Comparison of ENCODE assay signal across 23 cellular contexts in the genomic region with DNA sequence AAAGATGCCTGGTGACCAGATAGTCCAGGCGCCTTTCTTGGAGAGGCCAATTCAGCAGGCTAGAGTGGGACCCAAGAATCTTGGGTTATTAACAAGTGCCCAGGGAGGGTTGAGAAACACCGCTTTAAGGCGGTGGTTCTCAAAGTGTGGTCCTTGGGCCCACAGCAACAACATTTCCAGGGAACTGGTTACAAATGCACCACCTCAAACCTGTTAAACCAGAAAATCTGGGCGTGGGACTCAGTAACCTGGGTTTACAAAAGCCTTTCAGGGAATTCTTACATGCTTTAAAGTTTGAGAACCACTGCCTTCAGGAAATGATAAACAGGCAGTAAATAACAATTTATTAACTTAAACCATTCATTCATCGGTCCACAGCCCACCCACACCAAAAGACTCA.
DNase-seq lines count a peak whose midpoint lies in the region; ATAC-seq, FAIRE-seq and TF ChIP-seq lines count a peak whose summit lies in the region.
"Had no signal": no experiment of that assay in that cellular context is flagged by ENCODE, and none has a peak within 500 bp of the region (broad histone marks: within the 10 kb centered on the region; RNA-seq: fewer than 3 reads in every experiment).

No MANE protein-coding gene starts in this region.

- H3K4me2 ChIP-seq in HCT116 (ENCODE audit: low read length): no peak overlapping the region
- H3K4me2 ChIP-seq: KMS-11 had no signal

- POLR2A ChIA-PET in HCT116 (lab: Charles Lee): no interaction called here

- BruUV-seq in HCT116 (replicated peaks; lab: Mats Ljungman, UMichigan): no TSS peak

- TF ChIP-seq CTCF in C4-2B (conservative IDR thresholded peaks at IDR 0.05) (no peak), HCT116 (IDR thresholded peaks at IDR 0.05 in 2 of 3, conservative IDR thresholded peaks at IDR 0.05 in 1 of 3; ENCODE audit: borderline replicate concordance in 1 of 3, insufficient read depth in 1 of 3, low read depth in 2 of 3, low read length in 2 of 3) (no peak), prostate gland (IDR thresholded peaks at IDR 0.05) (no peak)

- no peaks in the 10 kb centered on the region for H4K20me1 ChIP-seq in HCT116 (ENCODE audit: insufficient read depth)

- no peaks in the 10 kb centered on the region for H3K9me2 ChIP-seq in HCT116 (ENCODE audit: insufficient read depth)

- H3K9ac ChIP-seq in HCT116 (ENCODE audit: low read length): no peak overlapping the region
- H3K9ac ChIP-seq: KMS-11 had no signal

- H3K36me3 Mint-ChIP-seq in activated T-cell treated with anti-CD3 and anti-CD28 coated beads, Interleukin-2, amount 50 U/mL, for 24 hours (ENCODE audit: low read depth): no peaks in the 10 kb centered on the region
- H3K36me3 Mint-ChIP-seq: activated naive CD4-positive, alpha-beta T cell treated with anti-CD3 and anti-CD28 coated beads, Interleukin-2, amount 50 U/mL, for 72 hours; naive thymus-derived CD4-positive, alpha-beta T cell; WTC11 had no signal

- H3K9me3 ChIP-seq in HCT116 (ENCODE audit: control insufficient read depth in 1 of 2, insufficient read depth in 1 of 2, low read depth in 1 of 2, low read length in 2 of 2) (no peaks in the 10 kb centered on the region), prostate gland (no peaks in the 10 kb centered on the region)

- WGBS in prostate gland: 72% methylated on average over 5 of the region's 5 CpGs

- H3K4me3 ChIP-seq in HCT116 (replicated peaks in 1 of 2; ENCODE audit: low read depth in 1 of 2, low read length in 2 of 2) (no peak overlapping the region), prostate gland (no peak overlapping the region)
- H3K4me3 ChIP-seq: skin epidermis had no signal

- intact Hi-C loops in HCT116 (cut with micrococcal nuclease): no loop called here
- intact Hi-C loops in prostate gland (cut with DNase I): no loop called here

- no peak overlapping the region for H2AFZ ChIP-seq in HCT116 (ENCODE audit: low read depth, low read length, poor library complexity, severe bottlenecking)

- H3K27me3 Mint-ChIP-seq in activated T-cell treated with anti-CD3 and anti-CD28 coated beads, Interleukin-2, amount 50 U/mL, for 24 hours: peaks cover 14% of the 10 kb centered on the region

- H3K4me3 Mint-ChIP-seq in activated T-cell treated with anti-CD3 and anti-CD28 coated beads, Interleukin-2, amount 50 U/mL, for 24 hours: no peak overlapping the region
- H3K4me3 Mint-ChIP-seq: activated T-helper 17 cell treated with anti-CD3 and anti-CD28 coated beads, Interleukin-2, amount 50 U/mL, for 72 hours; CD4-positive, alpha-beta T cell; naive thymus-derived CD4-positive, alpha-beta T cell; WTC11 had no signal

- FAIRE-seq in GM12891 (lab: Jason Lieb, UNC): no peak

- H3K9me3 Mint-ChIP-seq in activated T-cell treated with anti-CD3 and anti-CD28 coated beads, Interleukin-2, amount 50 U/mL, for 24 hours: no peaks in the 10 kb centered on the region
- H3K9me3 Mint-ChIP-seq: activated naive CD4-positive, alpha-beta T cell treated with anti-CD3 and anti-CD28 coated beads, Interleukin-2, amount 50 U/mL, for 72 hours; activated T-helper 17 cell treated with anti-CD3 and anti-CD28 coated beads, Interleukin-2, amount 50 U/mL, for 72 hours; CD4-positive, alpha-beta T cell; WTC11 had no signal

- H3K36me3 ChIP-seq in HCT116 (ENCODE audit: control insufficient read depth in 1 of 2, insufficient read depth in 2 of 2, low read length in 2 of 2) (no peaks in the 10 kb centered on the region), prostate gland (no peaks in the 10 kb centered on the region)

- CTCF ChIA-PET in HCT116 (lab: Charles Lee): no interaction called here

- DNase-seq in HCT116 (ENCODE audit: low read depth, low spot score): no peak
- DNase-seq in epithelial cell of prostate (ENCODE audit: low read depth, low spot score): peak; percentile 14
- DNase-seq in prostate gland (ENCODE audit: low spot score): peak; percentile 40
- no peak for DNase-seq in GM12891 (ENCODE audit: insufficient read length, low spot score)
- no peak for DNase-seq in activated T-cell treated with anti-CD3 and anti-CD28 coated beads, Interleukin-2, amount 50 U/mL, for 24 hours
- DNase-seq: activated CD4-positive, alpha-beta T cell treated with anti-CD3 and anti-CD28 coated beads, Interleukin-2, amount 50 U/mL, for 4 hours; anterior cingulate cortex; CD4-positive, alpha-beta T cell; central memory CD4-positive, alpha-beta T cell; DMS 273 treated with DMSO at 0.1 percent for 48 hours; H7; naive thymus-derived CD4-positive, alpha-beta T cell; NCI-H2171 treated with DMSO at 0.1 percent for 48 hours; NCI-H526 treated with DMSO at 0.1 percent for 48 hours; occipital lobe; T-helper 9 cell had no signal

- ATAC-seq in HCT116: no peak
- no peak for ATAC-seq in HG03159 (IDR thresholded peaks at IDR 0.05; ENCODE audit: unreplicated experiment)
- ATAC-seq: activated naive CD4-positive, alpha-beta T cell treated with anti-CD3 and anti-CD28 coated beads, Interleukin-2, amount 50 U/mL, for 72 hours; activated T-helper 17 cell treated with anti-CD3 and anti-CD28 coated beads, Interleukin-2, amount 50 U/mL, for 72 hours; naive thymus-derived CD4-positive, alpha-beta T cell; WTC11 had no signal

- RAD21 ChIA-PET in HCT116 (lab: Charles Lee; ENCODE audit: low non-redundant PET in 1 of 2, low total read pairs in 2 of 2, uncharacterized antibody in 2 of 2, unreplicated experiment in 2 of 2): no interaction called here

- H3K4me1 ChIP-seq in HCT116 (ENCODE audit: control insufficient read depth in 1 of 2, insufficient read depth in 2 of 2, low read length in 2 of 2) (peaks cover 6 to 10% of the 10 kb centered on the region in 2 experiments; a peak in 2 of 4 replicates), prostate gland (replicated peaks) (no peaks in the 10 kb centered on the region)

- no peak overlapping the region for H3K27ac Mint-ChIP-seq in activated T-cell treated with anti-CD3 and anti-CD28 coated beads, Interleukin-2, amount 50 U/mL, for 24 hours
- H3K27ac Mint-ChIP-seq: activated T-helper 17 cell treated with anti-CD3 and anti-CD28 coated beads, Interleukin-2, amount 50 U/mL, for 72 hours; CD4-positive, alpha-beta T cell; naive thymus-derived CD4-positive, alpha-beta T cell; WTC11 had no signal

- no peaks in the 10 kb centered on the region; the same call in 1 of the 2 replicates for H3K27me3 ChIP-seq in HCT116 (ENCODE audit: insufficient read depth, low read length)
- H3K27me3 ChIP-seq in prostate gland (replicated peaks; ENCODE audit: insufficient read depth): no peaks in the 10 kb centered on the region

- no peak for TF ChIP-seq RAD21 in HCT116 (IDR thresholded peaks at IDR 0.05; ENCODE audit: low read depth)

- no peaks in the 10 kb centered on the region for H3K4me1 Mint-ChIP-seq in activated T-cell treated with anti-CD3 and anti-CD28 coated beads, Interleukin-2, amount 50 U/mL, for 24 hours (ENCODE audit: low read depth)
- H3K4me1 Mint-ChIP-seq: activated T-helper 17 cell treated with anti-CD3 and anti-CD28 coated beads, Interleukin-2, amount 50 U/mL, for 72 hours had no signal

- H3K27ac ChIP-seq in C4-2B (0 out of 2 replicates have a peak overlapping the region, but pooled peaks have one; percentile 20), HCT116 (ENCODE audit: low read depth, low read length) (no peak overlapping the region), epithelial cell of prostate (peak overlapping the region; percentile 11), prostate gland (no peak overlapping the region)
- H3K27ac ChIP-seq: KMS-11 had no signal

- TF ChIP-seq POLR2A in HCT116 (IDR thresholded peaks at IDR 0.05; ENCODE audit: borderline replicate concordance, extremely low read depth, insufficient read depth, insufficient read length) (no peak), prostate gland (IDR thresholded peaks at IDR 0.05) (no peak), GM12891 (IDR thresholded peaks at IDR 0.05; ENCODE audit: low read depth, low read length) (no peak)

- no peaks in the 10 kb centered on the region for H3K79me2 ChIP-seq in HCT116 (ENCODE audit: insufficient read depth, low read length)

TF ChIP-seq in HCT116, 20 proteins besides CTCF, POLR2A, EP300 and RAD21:
- 0 out of 2 replicates have a peak, but pooled peaks have one; percentile 34 for TF ChIP-seq SP1 (IDR thresholded peaks at IDR 0.05; ENCODE audit: low read depth)
- TF ChIP-seq ATF3 (IDR thresholded peaks at IDR 0.05): no peak
- 0 out of 2 replicates have a peak, but pooled peaks have one; percentile 12 for TF ChIP-seq CEBPB (IDR thresholded peaks at IDR 0.05; ENCODE audit: low read depth)

TF ChIP-seq in GM12891, 5 proteins besides CTCF, POLR2A, EP300 and RAD21:
- TF ChIP-seq PAX5 (IDR thresholded peaks at IDR 0.05; ENCODE audit: insufficient read depth, low read length, severe bottlenecking) (no peak), POLR2AphosphoS5 (IDR thresholded peaks at IDR 0.05; ENCODE audit: low read depth, low read length) (no peak), POU2F2 (IDR thresholded peaks at IDR 0.05; ENCODE audit: low read depth, low read length) (no peak), SPI1 (IDR thresholded peaks at IDR 0.05; ENCODE audit: low read depth, low read length) (no peak), TAF1 (IDR thresholded peaks at IDR 0.05; ENCODE audit: low read depth, low read length) (no peak)

Comparison
In these comparisons a context has a peak if more than half of its experiments do, and no peak if none do; other contexts are left out.
1. H3K27ac ChIP-seq: peak in C4-2B (single experiment) and epithelial cell of prostate (single experiment); none in HCT116 (single experiment) and prostate gland (0 of 2).
2. DNase-seq: peak in epithelial cell of prostate (single experiment) and prostate gland (single experiment); none in HCT116 (single experiment), GM12891 (single experiment) and activated T-cell treated with anti-CD3 and anti-CD28 coated beads, Interleukin-2, amount 50 U/mL, for 24 hours (single experiment).